Comparison of ENCODE assay signal across 8 cellular contexts in genomic region chr2:187497858-187498463, GRCh38. TPM values are rescaled to one million over a fixed set of nuclear protein-coding genes. Genes with fewer than 3 reads are reported as not detected.
A peak's percentile ranks its signal among the peaks of the same experiment; 100 is the strongest.
DNase-seq lines count a peak whose midpoint lies in the region; ATAC-seq and TF ChIP-seq lines count a peak whose summit lies in the region.
"Had no signal": no experiment of that assay in that cellular context is flagged by ENCODE, and none has a peak within 500 bp of the region (broad histone marks: within the 10 kb centered on the region; RNA-seq: fewer than 3 reads in every experiment).

No MANE protein-coding gene starts in this region.

- H3K4me1 ChIP-seq in uterus: no peaks in the 10 kb centered on the region

- no peaks in the 10 kb centered on the region for H3K36me3 ChIP-seq in uterus

- no peak for TF ChIP-seq POLR2A in uterus (IDR thresholded peaks at IDR 0.05)

- intact Hi-C loops in uterus (cut with DNase I; ENCODE audit: low total_unique reads): no loop called here

- peak; percentile 9 for DNase-seq in GM03348 (ENCODE audit: low spot score)
- DNase-seq in NAMALWA (ENCODE audit: low spot score): peak; percentile 60
- DNase-seq in dedifferentiated amniotic fluid mesenchymal stem cell (ENCODE audit: extremely low spot score): peak; percentile 32
- peak; percentile 20 for DNase-seq in pons (ENCODE audit: low spot score)
- no peak for DNase-seq in uterus
- DNase-seq: retina had no signal

- ATAC-seq in HG03108 (IDR thresholded peaks at IDR 0.05; ENCODE audit: unreplicated experiment) (no peak), GM18520 (IDR thresholded peaks at IDR 0.05; ENCODE audit: unreplicated experiment) (no peak)

- peak in 1 of 4 experiments; percentile 12 for TF ChIP-seq CTCF in uterus (IDR thresholded peaks at IDR 0.05)

- no peaks in the 10 kb centered on the region for H3K27me3 ChIP-seq in uterus

- H3K4me3 ChIP-seq in uterus: no peak overlapping the region

- no peaks in the 10 kb centered on the region for H3K9me3 ChIP-seq in uterus

- no peak overlapping the region for H3K27ac ChIP-seq in uterus

RNA-seq across cellular contexts. Expression of gene CALCRL, which starts 49.9 kb away (rescaled TPM):
- total RNA-seq in uterus: 100 to 1,000 TPM in 2 of 4 donors, 10 to 100 TPM in 2; 50.0 to 182 (median 104) TPM

RNA-seq across cellular contexts. Expression of gene TFPI, which starts 56.3 kb away (rescaled TPM):
- 100 to 1,000 TPM in 1 of 4 donors, 10 to 100 TPM in 3; 88.5 to 135 (median 99.2) TPM for total RNA-seq in uterus

Comparison
In these comparisons a context has a peak if more than half of its experiments do, and no peak if none do; other contexts are left out.
1. DNase-seq: peak in GM03348 (single experiment), NAMALWA (single experiment), dedifferentiated amniotic fluid mesenchymal stem cell (single experiment) and pons (single experiment); none in uterus (0 of 2).